In genomic region chr3:101252307-101252706, GRCh38 we compare ENCODE assay signal across 18 cellular contexts.
"Had no signal": no experiment of that assay in that cellular context is flagged by ENCODE, and none has a peak within 500 bp of the region (broad histone marks: within the 10 kb centered on the region; RNA-seq: fewer than 3 reads in every experiment).

No MANE protein-coding gene starts in this region.

- H3K4me2 ChIP-seq: hepatocyte had no signal

- H3K79me2 ChIP-seq: hepatocyte, parathyroid adenoma had no signal

- H3K36me3 Mint-ChIP-seq: natural killer cell, type B pancreatic cell had no signal

- H3K27ac Mint-ChIP-seq: effector memory CD8-positive, alpha-beta T cell; natural killer cell; stimulated activated naive B cell treated with anti-CD40 and anti-IgM and Interleukin-4, amounts not matched to agents 10 μg/mL and 1 μg/mL and 100 μg/mL, for 72 hours; stimulated activated naive CD8-positive, alpha-beta T cell treated with anti-CD3 and anti-CD28 coated beads, Interleukin-15, amount 100 ng/mL, for 72 hours; type B pancreatic cell had no signal

- H3K4me1 ChIP-seq: foreskin keratinocyte, parathyroid adenoma, psoas muscle, sigmoid colon, testis had no signal

- H3K27me3 Mint-ChIP-seq: effector memory CD8-positive, alpha-beta T cell; stimulated activated naive B cell treated with anti-CD40 and anti-IgM and Interleukin-4, amounts not matched to agents 10 μg/mL and 1 μg/mL and 100 μg/mL, for 72 hours; stimulated activated naive CD8-positive, alpha-beta T cell treated with anti-CD3 and anti-CD28 coated beads, Interleukin-15, amount 100 ng/mL, for 72 hours; type B pancreatic cell had no signal

- H3K27me3 ChIP-seq: hepatocyte, sigmoid colon, testis had no signal

- H2AFZ ChIP-seq: hepatocyte, parathyroid adenoma had no signal

- H3K9ac ChIP-seq: parathyroid adenoma had no signal

- DNase-seq: effector memory CD8-positive, alpha-beta T cell; erythroblast; foreskin keratinocyte; left colon; mammary epithelial cell; natural killer cell; occipital lobe; psoas muscle; sigmoid colon; stimulated activated CD4-positive, alpha-beta T cell treated with anti-CD3 and anti-CD28 coated beads, Interleukin-2, amount 100 ng/mL, for 24 hours; stimulated activated CD4-positive, alpha-beta T cell treated with anti-CD3 and anti-CD28 coated beads, Interleukin-4, amount 100 ng/mL, for 4 hours; stimulated activated naive B cell treated with anti-CD40 and anti-IgM and Interleukin-4, amounts not matched to agents 10 μg/mL and 1 μg/mL and 100 μg/mL, for 72 hours; stimulated activated naive CD8-positive, alpha-beta T cell treated with anti-CD3 and anti-CD28 coated beads, Interleukin-15, amount 100 ng/mL, for 72 hours; testis had no signal

- H3K36me3 ChIP-seq: sigmoid colon had no signal

- H3K4me3 ChIP-seq: hepatocyte, psoas muscle, sigmoid colon, skin epidermis, testis had no signal

- H3K27ac ChIP-seq: foreskin keratinocyte, hepatocyte, parathyroid adenoma, psoas muscle, sigmoid colon, skin epidermis, testis had no signal

- H3K9me3 ChIP-seq: psoas muscle, sigmoid colon, testis had no signal

- H3K4me3 Mint-ChIP-seq: effector memory CD8-positive, alpha-beta T cell; natural killer cell; stimulated activated naive B cell treated with anti-CD40 and anti-IgM and Interleukin-4, amounts not matched to agents 10 μg/mL and 1 μg/mL and 100 μg/mL, for 72 hours; stimulated activated naive CD8-positive, alpha-beta T cell treated with anti-CD3 and anti-CD28 coated beads, Interleukin-15, amount 100 ng/mL, for 72 hours; type B pancreatic cell had no signal

- H3K9me3 Mint-ChIP-seq: effector memory CD8-positive, alpha-beta T cell; natural killer cell had no signal

- ATAC-seq: effector memory CD8-positive, alpha-beta T cell; foreskin keratinocyte; left colon; natural killer cell; stimulated activated naive B cell treated with anti-CD40 and anti-IgM and Interleukin-4, amounts not matched to agents 10 μg/mL and 1 μg/mL and 100 μg/mL, for 72 hours; stimulated activated naive CD8-positive, alpha-beta T cell treated with anti-CD3 and anti-CD28 coated beads, Interleukin-15, amount 100 ng/mL, for 72 hours had no signal

- H3K4me1 Mint-ChIP-seq: natural killer cell had no signal
